In the genomic region with DNA sequence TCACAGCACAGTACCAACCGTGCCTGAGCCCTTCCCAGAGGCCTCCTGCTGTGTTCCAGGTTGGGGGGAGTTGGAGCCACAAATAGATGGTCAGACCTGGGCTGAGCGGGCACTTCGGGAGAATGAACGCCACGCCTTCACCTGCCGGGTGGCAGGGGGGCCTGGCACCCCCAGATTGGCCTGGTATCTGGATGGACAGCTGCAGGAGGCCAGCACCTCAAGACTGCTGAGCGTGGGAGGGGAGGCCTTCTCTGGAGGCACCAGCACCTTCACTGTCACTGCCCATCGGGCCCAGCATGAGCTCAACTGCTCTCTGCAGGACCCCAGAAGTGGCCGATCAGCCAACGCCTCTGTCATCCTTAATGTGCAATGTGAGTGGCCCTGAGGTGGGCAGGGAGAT, we compare ENCODE assay signal across 8 cellular contexts. TPM values are rescaled to one million over a fixed set of nuclear protein-coding genes. Genes with fewer than 3 reads are reported as not detected.
DNase-seq lines count a peak whose midpoint lies in the region; ATAC-seq, FAIRE-seq and TF ChIP-seq lines count a peak whose summit lies in the region.

No MANE protein-coding gene starts in this region.

- H3K9me3 Mint-ChIP-seq in CD4-positive, alpha-beta T cell: no peaks in the 10 kb centered on the region
- peaks cover 2% of the 10 kb centered on the region for H3K9me3 Mint-ChIP-seq in neural progenitor cell

- no peak overlapping the region for H2BK15ac ChIP-seq in H1 (ENCODE audit: low read length)

- no peak overlapping the region for H4K91ac ChIP-seq in H1 (replicated peaks; ENCODE audit: insufficient read length, low read length)

- H2BK120ac ChIP-seq in H1 (replicated peaks; ENCODE audit: low read depth, low read length): no peak overlapping the region

- H3K4ac ChIP-seq in H1 (replicated peaks; ENCODE audit: insufficient read length, low read depth, low read length): no peak overlapping the region

- intact Hi-C loops in CD4-positive, alpha-beta T cell (cut with DNase I, micrococcal nuclease): loop anchor here (2.0 to 5.0 kb wide), 2 partner anchors 33 to 35 kb away; a partner anchor contains a TSS
- intact Hi-C loops in PC-3 (cut with micrococcal nuclease): no loop called here

- H3K4me3 Mint-ChIP-seq in CD4-positive, alpha-beta T cell: peak overlapping the region; percentile 96
- H3K4me3 Mint-ChIP-seq in neural progenitor cell: peak overlapping the region; percentile 98

- H3K36me3 ChIP-seq in PC-3 (ENCODE audit: low read depth, low read length) (no peaks in the 10 kb centered on the region), H1 (ENCODE audit: control insufficient read depth in 2 of 4, insufficient read depth in 4 of 4, low read length in 3 of 4) (no peaks in the 10 kb centered on the region; a peak in 1 of 8 replicates), neural progenitor cell (no peaks in the 10 kb centered on the region)

- H3K23ac ChIP-seq in H1 (ENCODE audit: insufficient read length): no peak overlapping the region

- H2AFZ ChIP-seq in PC-3 (ENCODE audit: low read length) (peak overlapping the region; percentile 92; the same call in 1 of the 2 replicates), H1 (ENCODE audit: low read length) (no peak overlapping the region), neural progenitor cell (replicated peaks) (no peak overlapping the region)

- H3K4me3 ChIP-seq in PC-3 (ENCODE audit: low read length) (peak overlapping the region; percentile 93), H1 (ENCODE audit: extremely low read depth in 1 of 4, insufficient read depth in 2 of 4, low read depth in 3 of 4, low read length in 4 of 4) (peak overlapping the region; percentile 83 to 95 (median 94); a peak in 6 of 8 replicates), neural progenitor cell (peak overlapping the region; percentile 94)

- no peaks in the 10 kb centered on the region for H4K20me1 ChIP-seq in PC-3 (ENCODE audit: low read length)
- peaks cover 0 to 1% of the 10 kb centered on the region in 2 experiments for H4K20me1 ChIP-seq in H1 (replicated peaks in 1 of 2; ENCODE audit: control insufficient read depth in 1 of 2, insufficient read depth in 2 of 2, low read length in 2 of 2)
- H4K20me1 ChIP-seq in neural progenitor cell (ENCODE audit: low read depth): no peaks in the 10 kb centered on the region

- POLR2A ChIA-PET in CD4-positive, alpha-beta T cell (lab: Charles Lee): no interaction called here
- POLR2A ChIA-PET in PC-3 (lab: Charles Lee; ENCODE audit: unreplicated experiment) (no interaction called here), H1 (lab: Charles Lee; ENCODE audit: partially characterized antibody) (interaction anchor here (1.0 to 1.4 kb wide), 2 partner anchors 9 to 13 kb away, joined by 3 read pairs; no protein-coding TSS in a partner anchor)

- TF ChIP-seq EP300 in H1 (IDR thresholded peaks at IDR 0.05; ENCODE audit: borderline replicate concordance in 1 of 2, low read depth in 2 of 2, low read length in 2 of 2): no peak

- H3K79me2 ChIP-seq in PC-3 (ENCODE audit: low read length) (peaks cover 24% of the 10 kb centered on the region; the same call in 1 of the 2 replicates), H1 (ENCODE audit: control insufficient read depth in 1 of 2, insufficient read depth in 2 of 2, low read length in 2 of 2) (no peaks in the 10 kb centered on the region), neural progenitor cell (ENCODE audit: low read depth) (peaks cover 11% of the 10 kb centered on the region)

- no peak overlapping the region for H4K5ac ChIP-seq in H1 (ENCODE audit: insufficient read length, low read depth, low read length)

- WGBS in H1 (ENCODE audit: extremely low coverage in 1 of 2, insufficient coverage in 1 of 2, insufficient read length in 1 of 2, insufficient replicate concordance in 2 of 2, low coverage in 1 of 2, low lambda C conversion rate in 2 of 2, missing lambda C conversion rate in 1 of 2), 2 experiments: 83% methylated on average over 10 of the region's 10 CpGs; no CpG with 5 or more reads in 1 of the 2 experiments

- H3K4me1 ChIP-seq in PC-3 (ENCODE audit: insufficient read depth, low read length): peaks cover 18% of the 10 kb centered on the region
- H3K4me1 ChIP-seq in H1 (replicated peaks in 1 of 4; ENCODE audit: control insufficient read depth in 3 of 4, insufficient read depth in 4 of 4, low read length in 3 of 4): peaks cover 0 to 14% (median 8%) of the 10 kb centered on the region in 4 experiments; a peak in 5 of 7 replicates
- peaks cover 24% of the 10 kb centered on the region for H3K4me1 ChIP-seq in neural progenitor cell

- H3K9ac ChIP-seq in PC-3 (ENCODE audit: low read length) (peak overlapping the region; percentile 78), H1 (replicated peaks in 1 of 4; ENCODE audit: extremely low read depth in 1 of 4, low read depth in 3 of 4, low read length in 3 of 4) (no peak overlapping the region), neural progenitor cell (no peak overlapping the region)

- H3K79me1 ChIP-seq in H1 (ENCODE audit: low read depth, low read length): peaks cover 5% of the 10 kb centered on the region; the same call in 1 of the 2 replicates

- no peak overlapping the region for H3K14ac ChIP-seq in H1 (ENCODE audit: insufficient read length)

- H2BK5ac ChIP-seq in H1 (ENCODE audit: low read depth, low read length): no peak overlapping the region

- peaks cover 8% of the 10 kb centered on the region for H3K23me2 ChIP-seq in H1 (ENCODE audit: low read depth, low read length)

- H4K8ac ChIP-seq in H1 (ENCODE audit: extremely low read depth, insufficient read depth, low read length): no peak overlapping the region

- no peak for TF ChIP-seq CTCF in CD4-positive, alpha-beta T cell (IDR thresholded peaks at IDR 0.05)
- TF ChIP-seq CTCF in PC-3 (conservative IDR thresholded peaks at IDR 0.05; ENCODE audit: low read depth, low read length) (no peak), H1 (IDR thresholded peaks at IDR 0.05; ENCODE audit: control extremely low read depth in 1 of 3, insufficient read depth in 1 of 3, low read depth in 1 of 3, low read length in 3 of 3) (no peak), neural progenitor cell (IDR thresholded peaks at IDR 0.05) (no peak)

- ATAC-seq in CD4-positive, alpha-beta T cell (ENCODE audit: poor library complexity): no peak
- ATAC-seq in PC-3: no peak
- no peak for ATAC-seq in GM19395 (IDR thresholded peaks at IDR 0.05; ENCODE audit: unreplicated experiment)
- no peak for ATAC-seq in HG03520 (IDR thresholded peaks at IDR 0.05; ENCODE audit: unreplicated experiment)
- no peak for ATAC-seq in HG02759 (IDR thresholded peaks at IDR 0.05; ENCODE audit: unreplicated experiment)

- no peak overlapping the region for H3K56ac ChIP-seq in H1 (replicated peaks; ENCODE audit: insufficient read length, low read depth, low read length)

- no peak overlapping the region for H2BK20ac ChIP-seq in H1 (ENCODE audit: low read length)

- H2BK12ac ChIP-seq in H1 (ENCODE audit: low read depth, low read length): no peak overlapping the region

- H3F3A ChIP-seq in PC-3 (ENCODE audit: low read length, unreplicated experiment) (no peaks in the 10 kb centered on the region), neural progenitor cell (ENCODE audit: low read depth) (peaks cover 26% of the 10 kb centered on the region)

- CTCF ChIA-PET in CD4-positive, alpha-beta T cell (lab: Charles Lee): no interaction called here
- CTCF ChIA-PET in PC-3 (lab: Charles Lee) (no interaction called here), H1 (lab: Charles Lee; ENCODE audit: partially characterized antibody) (no interaction called here)

- no peak overlapping the region for H3K27ac ChIP-seq in CD4-positive, alpha-beta T cell (ENCODE audit: low read depth, low read length)
- H3K27ac ChIP-seq in PC-3 (ENCODE audit: low read length): no peak overlapping the region
- no peak overlapping the region for H3K27ac ChIP-seq in H1 (ENCODE audit: low read depth, low read length)
- H3K27ac ChIP-seq in neural progenitor cell: no peak overlapping the region

- peaks cover 12% of the 10 kb centered on the region for H3K36me3 Mint-ChIP-seq in CD4-positive, alpha-beta T cell (ENCODE audit: low read depth)
- peaks cover 9% of the 10 kb centered on the region for H3K36me3 Mint-ChIP-seq in neural progenitor cell

- H3K27me3 Mint-ChIP-seq in CD4-positive, alpha-beta T cell: no peaks in the 10 kb centered on the region
- peaks cover 8% of the 10 kb centered on the region for H3K27me3 Mint-ChIP-seq in neural progenitor cell (ENCODE audit: insufficient read depth, low read depth)

- no peak overlapping the region for H3K18ac ChIP-seq in H1 (ENCODE audit: extremely low read depth, low read length)

- DNase-seq in CD4-positive, alpha-beta T cell: no peak
- DNase-seq in PC-3: no peak
- DNase-seq in H1 (ENCODE audit: low read depth in 1 of 2, low spot score in 2 of 2): no peak
- DNase-seq in neural progenitor cell (ENCODE audit: low spot score): no peak
- no peak for DNase-seq in NOMO-1 treated with dmso at 0.1 percent for 144 hours (lab: John Stamatoyannopoulos, UW; ENCODE audit: unreplicated experiment)

- no peak for TF ChIP-seq RAD21 in H1 (IDR thresholded peaks at IDR 0.05 in 1 of 2, conservative IDR thresholded peaks at IDR 0.05 in 1 of 2; ENCODE audit: low read depth in 2 of 2, low read length in 2 of 2)

- no TSS peak for BruUV-seq in PC-3 (replicated peaks; lab: Mats Ljungman, UMichigan)

- peak overlapping the region; percentile 97 for H3K27ac Mint-ChIP-seq in CD4-positive, alpha-beta T cell
- H3K27ac Mint-ChIP-seq in neural progenitor cell: no peak overlapping the region

- no peak for TF ChIP-seq POLR2A in H1 (IDR thresholded peaks at IDR 0.05; ENCODE audit: control extremely low read depth in 1 of 2, low read depth in 2 of 2, low read length in 2 of 2)

- H2AK5ac ChIP-seq in H1 (ENCODE audit: low read depth, low read length): no peak overlapping the region

- no peaks in the 10 kb centered on the region for H3K9me3 ChIP-seq in CD4-positive, alpha-beta T cell (ENCODE audit: control insufficient read depth, low read length)
- H3K9me3 ChIP-seq in PC-3 (ENCODE audit: low read length): no peaks in the 10 kb centered on the region
- no peaks in the 10 kb centered on the region for H3K9me3 ChIP-seq in H1 (ENCODE audit: insufficient read depth in 2 of 2, low read depth in 1 of 2, low read length in 1 of 2)
- H3K9me3 ChIP-seq in neural progenitor cell (ENCODE audit: low read depth): no peaks in the 10 kb centered on the region

- no peak for FAIRE-seq in H1 (lab: Jason Lieb, UNC)

- no peaks in the 10 kb centered on the region for H3K9me2 ChIP-seq in PC-3 (replicated peaks; ENCODE audit: low read length)

- H3K4me2 ChIP-seq in PC-3 (ENCODE audit: low read length): peak overlapping the region; percentile 94
- peak overlapping the region; percentile 72 to 97 for H3K4me2 ChIP-seq in H1 (ENCODE audit: insufficient read depth in 1 of 2, low read depth in 2 of 2, low read length in 2 of 2)
- peak overlapping the region; percentile 81 for H3K4me2 ChIP-seq in neural progenitor cell

- H3K4me1 Mint-ChIP-seq in CD4-positive, alpha-beta T cell (ENCODE audit: low read depth): peaks cover 37% of the 10 kb centered on the region
- peaks cover 29% of the 10 kb centered on the region for H3K4me1 Mint-ChIP-seq in neural progenitor cell

- no peaks in the 10 kb centered on the region for H3K27me3 ChIP-seq in CD4-positive, alpha-beta T cell (ENCODE audit: control insufficient read depth, insufficient read depth, low read length)
- H3K27me3 ChIP-seq in PC-3 (ENCODE audit: low read length): no peaks in the 10 kb centered on the region
- no peaks in the 10 kb centered on the region; a peak in 2 of 7 replicates for H3K27me3 ChIP-seq in H1 (replicated peaks in 1 of 4; ENCODE audit: control insufficient read depth in 3 of 4, extremely low read depth in 1 of 4, insufficient read depth in 3 of 4, low read length in 3 of 4)
- H3K27me3 ChIP-seq in neural progenitor cell: no peaks in the 10 kb centered on the region

RNA-seq across cellular contexts. Expression of a gene that starts 1.1 kb away (rescaled TPM):
- total RNA-seq in CD4-positive, alpha-beta T cell: 10 to 100 TPM; 18.3 to 18.5 TPM
- total RNA-seq in PC-3 (2014; rRNA removed) (49.8 and 50.4 TPM in 2 replicates), neural progenitor cell (ENCODE audit: low replicate concordance) (28.2 and 29.0 TPM in 2 replicates)
- total RNA-seq in H1 (2021; fragmentation: NEBNext Ultra II Directional; extraction: Animal tissue kit (Norgen Biotek cat#: 25700)): 13.7 and 18.3 TPM in 2 replicates
- 26.8 and 37.0 TPM in 2 replicates for polyA plus RNA-seq in H1 (2011; rRNA removed)
- polyA plus RNA-seq in H1 (2011; cell fraction: cytosol; rRNA removed): 22.2 TPM
- polyA plus RNA-seq in H1 (2011; cell fraction: nucleus; rRNA removed): 82.9 TPM
- 12.2 to 17.9 TPM (median 17.0 TPM) in 4 replicates for polyA plus RNA-seq in H1 (2012, experiment 1 of 2)
- 11.2 TPM for polyA plus RNA-seq in H1 (2012, experiment 2 of 2)
- 17.1 TPM for polyA plus RNA-seq in H1 (2013, experiment 1 of 2)
- 16.4 TPM for polyA plus RNA-seq in H1 (2013, experiment 2 of 2)
- 16.9 and 24.1 TPM in 2 replicates for polyA minus RNA-seq in H1 (2011; rRNA and poly(A)+ RNA removed)
- polyA minus RNA-seq in H1 (2011; cell fraction: cytosol; rRNA and poly(A)+ RNA removed): 16.4 TPM
- polyA minus RNA-seq in H1 (2011; cell fraction: nucleus; rRNA and poly(A)+ RNA removed): 36.3 TPM

RNA-seq across cellular contexts. Expression of a gene that starts 4.8 kb away (rescaled TPM):
- total RNA-seq in CD4-positive, alpha-beta T cell: under 1 TPM; 0.30 to 0.56 TPM
- total RNA-seq in PC-3 (2014; rRNA removed) (2.7 and 6.2 TPM in 2 replicates), neural progenitor cell (ENCODE audit: low replicate concordance) (0.62 TPM in 1 of 2 replicates, not detected in the other)
- total RNA-seq in H1 (2021; fragmentation: NEBNext Ultra II Directional; extraction: Animal tissue kit (Norgen Biotek cat#: 25700)): not detected in 2 replicates
- 0.14 TPM in 1 of 2 replicates, not detected in the other for polyA plus RNA-seq in H1 (2011; rRNA removed)
- 0.09 TPM for polyA plus RNA-seq in H1 (2011; cell fraction: cytosol; rRNA removed)
- 0.50 TPM for polyA plus RNA-seq in H1 (2011; cell fraction: nucleus; rRNA removed)
- polyA plus RNA-seq in H1 (2012, experiment 1 of 2): 0.23 TPM in 1 of 4 replicates, not detected in the others
- polyA plus RNA-seq in H1 (2012, experiment 2 of 2): not detected
- 0.18 TPM for polyA plus RNA-seq in H1 (2013, experiment 1 of 2)
- 0.11 TPM for polyA plus RNA-seq in H1 (2013, experiment 2 of 2)
- not detected in 2 replicates for polyA minus RNA-seq in H1 (2011; rRNA and poly(A)+ RNA removed)
- not detected for polyA minus RNA-seq in H1 (2011; cell fraction: cytosol; rRNA and poly(A)+ RNA removed)
- polyA minus RNA-seq in H1 (2011; cell fraction: nucleus; rRNA and poly(A)+ RNA removed): 1.1 TPM

RNA-seq across cellular contexts. Expression of a gene that starts 33.6 kb away (rescaled TPM):
- total RNA-seq in CD4-positive, alpha-beta T cell: 1 to 10 TPM; 4.9 to 6.3 TPM
- total RNA-seq in PC-3 (2014; rRNA removed): 32.9 and 35.2 TPM in 2 replicates
- 11.2 and 11.5 TPM in 2 replicates for total RNA-seq in H1 (2021; fragmentation: NEBNext Ultra II Directional; extraction: Animal tissue kit (Norgen Biotek cat#: 25700))
- polyA plus RNA-seq in H1 (2011; rRNA removed): 10.3 and 12.3 TPM in 2 replicates
- polyA plus RNA-seq in H1 (2011; cell fraction: cytosol; rRNA removed): 14.9 TPM
- polyA plus RNA-seq in H1 (2011; cell fraction: nucleus; rRNA removed): 8.9 TPM
- polyA plus RNA-seq in H1 (2012, experiment 1 of 2): 6.6 to 9.9 TPM (median 8.1 TPM) in 4 replicates
- polyA plus RNA-seq in H1 (2012, experiment 2 of 2): 5.2 TPM
- polyA plus RNA-seq in H1 (2013, experiment 1 of 2): 8.8 TPM
- polyA plus RNA-seq in H1 (2013, experiment 2 of 2): 9.4 TPM
- polyA minus RNA-seq in H1 (2011; rRNA and poly(A)+ RNA removed): 14.8 and 15.0 TPM in 2 replicates
- polyA minus RNA-seq in H1 (2011; cell fraction: cytosol; rRNA and poly(A)+ RNA removed): 5.4 TPM
- polyA minus RNA-seq in H1 (2011; cell fraction: nucleus; rRNA and poly(A)+ RNA removed): 7.8 TPM
- total RNA-seq in neural progenitor cell (ENCODE audit: low replicate concordance): 40.1 and 47.5 TPM in 2 replicates

RNA-seq across cellular contexts. Expression of a gene that starts 40.1 kb away (rescaled TPM):
- total RNA-seq in CD4-positive, alpha-beta T cell: 10 to 100 TPM; 73.7 to 78.6 TPM
- total RNA-seq in PC-3 (2014; rRNA removed) (122 and 132 TPM in 2 replicates), neural progenitor cell (ENCODE audit: low replicate concordance) (97.8 and 112 TPM in 2 replicates)
- total RNA-seq in H1 (2021; fragmentation: NEBNext Ultra II Directional; extraction: Animal tissue kit (Norgen Biotek cat#: 25700)): 132 and 137 TPM in 2 replicates
- polyA plus RNA-seq in H1 (2011; rRNA removed): 82.1 and 146 TPM in 2 replicates
- polyA plus RNA-seq in H1 (2011; cell fraction: cytosol; rRNA removed): 116 TPM
- 39.9 TPM for polyA plus RNA-seq in H1 (2011; cell fraction: nucleus; rRNA removed)
- polyA plus RNA-seq in H1 (2012, experiment 1 of 2): 85.3 to 107 TPM (median 98.7 TPM) in 4 replicates
- 13.3 TPM for polyA plus RNA-seq in H1 (2012, experiment 2 of 2)
- polyA plus RNA-seq in H1 (2013, experiment 1 of 2): 103 TPM
- 99.4 TPM for polyA plus RNA-seq in H1 (2013, experiment 2 of 2)
- polyA minus RNA-seq in H1 (2011; rRNA and poly(A)+ RNA removed): 135 and 136 TPM in 2 replicates
- polyA minus RNA-seq in H1 (2011; cell fraction: cytosol; rRNA and poly(A)+ RNA removed): 75.7 TPM
- polyA minus RNA-seq in H1 (2011; cell fraction: nucleus; rRNA and poly(A)+ RNA removed): 32.1 TPM
